In genomic region chr19:34232566-34233481, GRCh38 we compare ENCODE assay signal across 8 cellular contexts. TPM values are rescaled to one million over a fixed set of nuclear protein-coding genes. Genes with fewer than 3 reads are reported as not detected.
DNase-seq lines count a peak whose midpoint lies in the region; ATAC-seq and TF ChIP-seq lines count a peak whose summit lies in the region.

No MANE protein-coding gene starts in this region.

- H3K4me3 ChIP-seq in GM12865 (ENCODE audit: low read depth, low read length): no peak overlapping the region; the same call in 1 of the 2 replicates

- no peaks in the 10 kb centered on the region for H3K27me3 Mint-ChIP-seq in WTC11 (ENCODE audit: low read depth)

- POLR2A ChIA-PET in WTC11 (lab: Charles Lee): interaction anchor here (0.6 to 0.7 kb wide), 2 partner anchors 287 to 940 kb away, joined by 3 to 6 read pairs; no protein-coding TSS in a partner anchor

- peak; percentile 59 for DNase-seq in GM12865 (ENCODE audit: low read depth)
- DNase-seq in WTC11 (ENCODE audit: low spot score): no peak
- peak; percentile 96 for DNase-seq in fibroblast of peridontal ligament (ENCODE audit: extremely low read depth)
- no peak for DNase-seq in omental fat pad (ENCODE audit: low spot score)
- no peak for DNase-seq in NCI-H2107 (lab: John Stamatoyannopoulos, UW)
- DNase-seq in NCI-H1092 treated with DMSO at 0.1 percent for 48 hours (lab: John Stamatoyannopoulos, UW): no peak

- H3K4me3 Mint-ChIP-seq in WTC11: no peak overlapping the region

- peaks cover 42% of the 10 kb centered on the region for H3K4me1 Mint-ChIP-seq in WTC11

- peaks cover 20% of the 10 kb centered on the region for H3K36me3 Mint-ChIP-seq in WTC11

- H3K9me3 Mint-ChIP-seq in WTC11: peaks cover 5% of the 10 kb centered on the region

- ATAC-seq in HG03108 (IDR thresholded peaks at IDR 0.05; ENCODE audit: unreplicated experiment): peak; percentile 61
- no peak for ATAC-seq in WTC11
- peak; percentile 69 for ATAC-seq in omental fat pad (ENCODE audit: low FRiP score)
- ATAC-seq in GM18517 (IDR thresholded peaks at IDR 0.05; ENCODE audit: unreplicated experiment): no peak

- peak overlapping the region; percentile 74 for H3K27ac Mint-ChIP-seq in WTC11

- CTCF ChIA-PET in WTC11 (lab: Charles Lee): interaction anchor here (0.5 to 3.6 kb wide), 4 partner anchors 9 to 120 kb away, joined by 3 to 28 read pairs (median 4); no protein-coding TSS in a partner anchor

- TF ChIP-seq CTCF in GM12865 (IDR thresholded peaks at IDR 0.05; ENCODE audit: insufficient read depth, low read depth, low read length, missing control alignments) (no peak), WTC11 (IDR thresholded peaks at IDR 0.05) (no peak), omental fat pad (IDR thresholded peaks at IDR 0.05) (no peak)

TF ChIP-seq in WTC11, 78 proteins besides CTCF, POLR2A, EP300 and RAD21:
- TF ChIP-seq NFATC4 (CRISPR knock-in tag; IDR thresholded peaks at IDR 0.05) (no peak), GTF2I (CRISPR knock-in tag; conservative IDR thresholded peaks at IDR 0.05) (no peak), SP1 (CRISPR knock-in tag; conservative IDR thresholded peaks at IDR 0.05) (no peak), ZNF317 (CRISPR knock-in tag; IDR thresholded peaks at IDR 0.05; ENCODE audit: borderline replicate concordance, low read depth) (no peak), E2F4 (CRISPR knock-in tag; IDR thresholded peaks at IDR 0.05; ENCODE audit: borderline replicate concordance, low read depth) (no peak), RELA (CRISPR knock-in tag; IDR thresholded peaks at IDR 0.05; ENCODE audit: borderline replicate concordance) (no peak)

RNA-seq across cellular contexts. Expression of gene GARRE1, which starts 21.5 kb away (rescaled TPM):
- total RNA-seq in WTC11 (2021) (16.7 to 20.8 TPM (median 19.8 TPM) in 3 replicates), omental fat pad (10 to 100 TPM; 18.4 to 50.6 (median 31.7) TPM)

Comparison
In these comparisons a context has a peak if more than half of its experiments do, and no peak if none do; other contexts are left out.
1. DNase-seq: peak in GM12865 (single experiment) and fibroblast of peridontal ligament (single experiment); none in WTC11 (single experiment), omental fat pad (single experiment), NCI-H2107 (single experiment) and NCI-H1092 treated with DMSO at 0.1 percent for 48 hours (single experiment).
2. ATAC-seq: peak in HG03108 (single experiment) and omental fat pad (single experiment); none in WTC11 (single experiment) and GM18517 (single experiment).